Comparison of ENCODE assay signal across 18 cellular contexts in genomic region chr4:133439830-133440229, GRCh38.
DNase-seq lines count a peak whose midpoint lies in the region; ATAC-seq, FAIRE-seq and TF ChIP-seq lines count a peak whose summit lies in the region.
"Had no signal": no experiment of that assay in that cellular context is flagged by ENCODE, and none has a peak within 500 bp of the region (broad histone marks: within the 10 kb centered on the region; RNA-seq: fewer than 3 reads in every experiment).

No MANE protein-coding gene starts in this region.

- no peak for TF ChIP-seq CTCF in A549 (IDR thresholded peaks at IDR 0.05)
- no peak for TF ChIP-seq CTCF in smooth muscle cell (IDR thresholded peaks at IDR 0.05; ENCODE audit: borderline replicate concordance, insufficient read depth, poor library complexity, severe bottlenecking)

- H3K4me3 ChIP-seq in A549: no peak overlapping the region
- H3K4me3 ChIP-seq in smooth muscle cell: no peak overlapping the region

- H3K4me2 ChIP-seq in A549: no peak overlapping the region
- H3K4me2 ChIP-seq in smooth muscle cell: no peak overlapping the region

- 63% methylated on average over 2 of the region's 2 CpGs for WGBS in A549 (ENCODE audit: missing lambda C conversion rate)
- 57% methylated on average over 2 of the region's 2 CpGs for WGBS in smooth muscle cell (ENCODE audit: low lambda C conversion rate)

- FAIRE-seq in A549 (lab: Jason Lieb, UNC) (no peak), HTR-8/SVneo (lab: Jason Lieb, UNC) (peak; percentile 51)
- FAIRE-seq: G401.6, GM12892 had no signal

- H3F3A ChIP-seq in smooth muscle cell (ENCODE audit: low read depth): no peaks in the 10 kb centered on the region

- POLR2A ChIA-PET in A549 (lab: Yijun Ruan, JAX): no interaction called here

- TF ChIP-seq POLR2A in A549 (IDR thresholded peaks at IDR 0.05; ENCODE audit: low read length): no peak

- no peak overlapping the region for H3K9ac ChIP-seq in smooth muscle cell (ENCODE audit: low read depth)

- H3K27me3 ChIP-seq in smooth muscle cell (ENCODE audit: low read depth): no peaks in the 10 kb centered on the region

- CTCF ChIA-PET in A549 (lab: Yijun Ruan, JAX): no interaction called here

- H3K9me3 ChIP-seq in A549: no peaks in the 10 kb centered on the region
- H3K9me3 ChIP-seq in smooth muscle cell (replicated peaks; ENCODE audit: low read depth): no peaks in the 10 kb centered on the region

- no peaks in the 10 kb centered on the region for H3K79me2 ChIP-seq in smooth muscle cell (ENCODE audit: low read depth)

- TF ChIP-seq EP300 in A549 (IDR thresholded peaks at IDR 0.05): no peak

- no peak overlapping the region for H2AFZ ChIP-seq in smooth muscle cell (ENCODE audit: low read depth)

- H4K20me1 ChIP-seq in smooth muscle cell (ENCODE audit: low read depth): no peaks in the 10 kb centered on the region

- H3K4me1 ChIP-seq in A549 (no peaks in the 10 kb centered on the region), smooth muscle cell (ENCODE audit: low read depth) (no peaks in the 10 kb centered on the region)

- no peaks in the 10 kb centered on the region for H3K36me3 ChIP-seq in smooth muscle cell (ENCODE audit: low read depth)

- DNase-seq in A549 (ENCODE audit: low read depth in 1 of 2, low spot score in 1 of 2) (no peak), HTR-8/SVneo (ENCODE audit: insufficient read length, low spot score) (no peak), amniotic epithelial cell (ENCODE audit: low read depth) (peak; percentile 46), smooth muscle cell (lab: John Stamatoyannopoulos, UW; ENCODE audit: unreplicated experiment) (no peak), NCI-H1092 treated with DMSO at 0.1 percent for 48 hours (lab: John Stamatoyannopoulos, UW) (no peak), NCI-H524 (lab: John Stamatoyannopoulos, UW) (no peak)
- no peak for DNase-seq in stimulated activated CD4-positive, alpha-beta T cell treated with anti-CD3 and anti-CD28 coated beads, Interleukin-4, amount 100 ng/mL, for 4 hours
- DNase-seq: 8988T; C1 segment of cervical spinal cord; Calu3; CD4-positive, alpha-beta memory T cell; DMS53; DMS79 treated with DMSO at 0.1 percent for 48 hours; GOT3; H7; HCEC 1CT had no signal

- no peak for TF ChIP-seq RAD21 in A549 (conservative IDR thresholded peaks at IDR 0.05 in 1 of 2, IDR thresholded peaks at IDR 0.05 in 1 of 2)

- no peak overlapping the region for H3K27ac ChIP-seq in A549
- peak overlapping the region; percentile 33 for H3K27ac ChIP-seq in smooth muscle cell (ENCODE audit: low read depth)

- ATAC-seq in A549: no peak

TF ChIP-seq in A549, 52 proteins besides CTCF, POLR2A, EP300 and RAD21:
- TF ChIP-seq CHD2 (IDR thresholded peaks at IDR 0.05; ENCODE audit: low read length, partially characterized antibody) (no peak), HOXA7 (CRISPR knock-in tag; IDR thresholded peaks at IDR 0.05) (no peak), HES2 (IDR thresholded peaks at IDR 0.05) (no peak), MAFK (IDR thresholded peaks at IDR 0.05; ENCODE audit: partially characterized antibody) (peak; percentile 65)
